In genomic region chr14:32940066-32940651, GRCh38 we compare ENCODE assay signal across 8 cellular contexts. TPM values are rescaled to one million over a fixed set of nuclear protein-coding genes. Genes with fewer than 3 reads are reported as not detected.
DNase-seq lines count a peak whose midpoint lies in the region; ATAC-seq, FAIRE-seq and TF ChIP-seq lines count a peak whose summit lies in the region.

No MANE protein-coding gene starts in this region.

- peaks cover 56% of the 10 kb centered on the region for H3K27me3 Mint-ChIP-seq in H9 (ENCODE audit: low read depth)

- no peaks in the 10 kb centered on the region for H4K20me1 ChIP-seq in H9 (ENCODE audit: control insufficient read depth, insufficient read depth, insufficient read length)

- peak overlapping the region in 2 of 3 experiments; percentile 5 to 63; a peak in 2 of 7 replicates for H3K27ac Mint-ChIP-seq in H9

- H2BK120ac ChIP-seq in H9 (ENCODE audit: low read depth, low read length, poor library complexity, severe bottlenecking), result no peak overlapping the region

- in situ Hi-C loops in Panc1 (cut with HindIII; ENCODE audit: low pct_unique_long_range_greater_than_20kb, low sequenced_read_pairs), result no loop called here

- no peak overlapping the region for H4K91ac ChIP-seq in H9 (ENCODE audit: insufficient read length, low read depth, low read length)

- H3K4me1 Mint-ChIP-seq in H9, result peaks cover 29 to 31% of the 10 kb centered on the region in 2 experiments

- no peaks in the 10 kb centered on the region; the same call in 1 of the 2 replicates for H3K4me1 ChIP-seq in H9 (ENCODE audit: insufficient read depth, low read length)
- no peaks in the 10 kb centered on the region for H3K4me1 ChIP-seq in Panc1 (ENCODE audit: control insufficient read depth, insufficient read depth, low read length)
- peaks cover 13 to 32% (median 26%) of the 10 kb centered on the region in 4 donors for H3K4me1 ChIP-seq in esophagus muscularis mucosa
- H3K4me1 ChIP-seq in ovary (ENCODE audit: insufficient read depth), result peaks cover under 1% of the 10 kb centered on the region

- no peak overlapping the region for H2BK20ac ChIP-seq in H9 (ENCODE audit: low read depth, low read length, poor library complexity, severe bottlenecking)

- POLR2A ChIA-PET in Panc1 (lab: Charles Lee), result no interaction called here

- no CpG with 5 or more reads among the region's 13 CpGs for WGBS in H9 (ENCODE audit: extremely low coverage, insufficient read length, low lambda C conversion rate)
- 31% methylated on average over 13 of the region's 13 CpGs for WGBS in esophagus muscularis mucosa
- WGBS in ovary, 3 donors, result 36 to 38% (median 38%) methylated on average over 13 of the region's 13 CpGs

- H3K4me3 ChIP-seq in Panc1 (ENCODE audit: low read depth in 2 of 2, low read length in 2 of 2), result peak overlapping the region; percentile 34 to 42
- peak overlapping the region; percentile 70 to 96 (median 76) for H3K4me3 ChIP-seq in esophagus muscularis mucosa
- peak overlapping the region; percentile 72 for H3K4me3 ChIP-seq in ovary

- H3K27ac ChIP-seq in H9 (ENCODE audit: insufficient read length, low read depth, low read length) (no peak overlapping the region), Panc1 (ENCODE audit: low read length) (no peak overlapping the region), esophagus muscularis mucosa (replicated peaks in 1 of 4) (peak overlapping the region; percentile 90 to 94 (median 94)), ovary (peak overlapping the region; percentile 78 to 85)

- H3K27me3 ChIP-seq in H9 (ENCODE audit: insufficient read depth, low read length), result peaks cover 18% of the 10 kb centered on the region
- peaks cover 19% of the 10 kb centered on the region for H3K27me3 ChIP-seq in Panc1 (ENCODE audit: control insufficient read depth, insufficient read depth, low read length)
- H3K27me3 ChIP-seq in esophagus muscularis mucosa, result peaks cover 0 to 6% (median 0%) of the 10 kb centered on the region in 4 donors
- no peaks in the 10 kb centered on the region for H3K27me3 ChIP-seq in ovary

- H3K18ac ChIP-seq in H9 (ENCODE audit: insufficient read length, low read depth, low read length), result no peak overlapping the region

- H3K79me2 ChIP-seq in H9 (ENCODE audit: insufficient read depth, low read length), result no peaks in the 10 kb centered on the region

- ATAC-seq in Panc1, result no peak
- no peak for ATAC-seq in activated CD4-positive, CD25-positive, alpha-beta regulatory T cell treated with anti-CD3 and anti-CD28 coated beads, Interleukin-2, amount 50 U/mL, for 24 hours

- no peak overlapping the region for H3K14ac ChIP-seq in H9 (ENCODE audit: insufficient read depth, low read length)

- no peaks in the 10 kb centered on the region for H3K36me3 ChIP-seq in Panc1 (ENCODE audit: control insufficient read depth, insufficient read depth, low read length)
- no peaks in the 10 kb centered on the region for H3K36me3 ChIP-seq in esophagus muscularis mucosa
- H3K36me3 ChIP-seq in ovary, result no peaks in the 10 kb centered on the region

- H4K5ac ChIP-seq in H9 (ENCODE audit: insufficient read length, low read depth, low read length), result no peak overlapping the region

- no peak overlapping the region for H3K9ac ChIP-seq in H9 (ENCODE audit: extremely low read depth, insufficient read length, low read length)

- H3K4ac ChIP-seq in H9 (ENCODE audit: low read depth, low read length), result no peak overlapping the region

- no peak overlapping the region for H2BK12ac ChIP-seq in H9 (ENCODE audit: insufficient read length, low read depth, low read length)

- H3K36me3 Mint-ChIP-seq in H9 (ENCODE audit: insufficient read depth in 1 of 3, low read depth in 3 of 3), result no peaks in the 10 kb centered on the region; a peak in 1 of 7 replicates

- no peak overlapping the region for H2AFZ ChIP-seq in H9 (ENCODE audit: low read length)

- TF ChIP-seq EP300 in esophagus muscularis mucosa (IDR thresholded peaks at IDR 0.05), result no peak
- TF ChIP-seq EP300 in ovary (IDR thresholded peaks at IDR 0.05), result no peak

- H2BK5ac ChIP-seq in H9 (ENCODE audit: insufficient read length, low read length), result no peak overlapping the region

- H3K23ac ChIP-seq in H9 (ENCODE audit: insufficient read length, low read depth, low read length), result no peak overlapping the region

- no peak for TF ChIP-seq CTCF in H9 (conservative IDR thresholded peaks at IDR 0.05)
- no peak for TF ChIP-seq CTCF in Panc1 (IDR thresholded peaks at IDR 0.05)
- no peak for TF ChIP-seq CTCF in esophagus muscularis mucosa (IDR thresholded peaks at IDR 0.05)
- no peak for TF ChIP-seq CTCF in ovary (IDR thresholded peaks at IDR 0.05)

- CTCF ChIA-PET in Panc1 (lab: Charles Lee), result no interaction called here

- FAIRE-seq in urothelium cell line (lab: Jason Lieb, UNC), result no peak

- no peak overlapping the region for H2BK15ac ChIP-seq in H9 (ENCODE audit: low read depth, low read length)

- no peaks in the 10 kb centered on the region for H3K79me1 ChIP-seq in H9 (ENCODE audit: insufficient read depth, low read depth, low read length, poor library complexity, severe bottlenecking)

- BruUV-seq in Panc1 (replicated peaks; lab: Mats Ljungman, UMichigan), result no TSS peak

- no peak overlapping the region for H2AK5ac ChIP-seq in H9 (ENCODE audit: insufficient read length, low read length)

- no peak overlapping the region for H3T11ph ChIP-seq in H9 (ENCODE audit: low read length)

- intact Hi-C loops in Panc1 (cut with micrococcal nuclease; ENCODE audit: unreplicated experiment) (no loop called here), esophagus muscularis mucosa (cut with DNase I) (loop anchor here (5.0 kb wide), 1 partner anchor 113 kb away; no protein-coding TSS in a partner anchor), ovary (cut with DNase I) (no loop called here)

- no peak overlapping the region for H4K8ac ChIP-seq in H9 (replicated peaks; ENCODE audit: insufficient read length, low read depth, low read length)

- H3K9me3 Mint-ChIP-seq in H9, result no peaks in the 10 kb centered on the region; a peak in 1 of 5 replicates

- no peak for DNase-seq in H9
- no peak for DNase-seq in Panc1 (ENCODE audit: low read depth, low spot score)
- DNase-seq in esophagus muscularis mucosa (ENCODE audit: extremely low spot score), result no peak
- no peak for DNase-seq in ovary
- no peak for DNase-seq in SIG-M5 (lab: John Stamatoyannopoulos, UW)
- no peak for DNase-seq in urothelium cell line (ENCODE audit: low spot score)
- DNase-seq in stimulated activated naive CD4-positive, alpha-beta T cell treated with Interleukin-2 at 50 U/mL for 16 hours (lab: John Stamatoyannopoulos, UW), result no peak

- peak overlapping the region; percentile 83 to 92 for H3K4me3 Mint-ChIP-seq in H9

- peaks cover 16% of the 10 kb centered on the region for H3K23me2 ChIP-seq in H9 (ENCODE audit: insufficient read length, low read depth, low read length, poor library complexity, severe bottlenecking)

- TF ChIP-seq POLR2A in esophagus muscularis mucosa (IDR thresholded peaks at IDR 0.05; ENCODE audit: low read depth) (no peak), ovary (IDR thresholded peaks at IDR 0.05) (no peak)

- no peak overlapping the region for H3K56ac ChIP-seq in H9 (ENCODE audit: insufficient read length, low read depth, low read length)

- H3K9me3 ChIP-seq in H9 (ENCODE audit: control insufficient read depth, low read depth, low read length) (no peaks in the 10 kb centered on the region), Panc1 (ENCODE audit: control insufficient read depth, insufficient read depth, low read depth, low read length) (no peaks in the 10 kb centered on the region), esophagus muscularis mucosa (no peaks in the 10 kb centered on the region), ovary (no peaks in the 10 kb centered on the region)

- peak overlapping the region; percentile 90 for H3K4me2 ChIP-seq in H9 (ENCODE audit: insufficient read depth, insufficient read length, low read length)

RNA-seq across cellular contexts. Expression of gene NPAS3, which starts 1.5 kb away (rescaled TPM):
- total RNA-seq in H9 (2021) (0.17 and 0.22 TPM in 2 replicates), Panc1 (2021; ENCODE audit: unreplicated experiment) (0.23 TPM), esophagus muscularis mucosa (1 to 10 TPM; 3.3 to 7.3 (median 5.8) TPM), ovary (10 to 100 TPM in 5 of 7 donors, 1 to 10 TPM in 2; 3.7 to 15.4 (median 12.0) TPM)
- polyA plus RNA-seq in Panc1 (2012; ENCODE audit: insufficient read length), result not detected
- 1 to 10 TPM; 1.9 to 2.8 TPM for polyA plus RNA-seq in ovary

Comparison
In these comparisons a context has a peak if more than half of its experiments do, and no peak if none do; other contexts are left out.
1. H3K27ac ChIP-seq: peak in esophagus muscularis mucosa (4 of 4) and ovary (2 of 2); none in H9 (single experiment) and Panc1 (single experiment).
2. Peak in every context shown above with its lines, with median percentiles within 50 percentile points of each other: H3K4me3 ChIP-seq.